21 cellular contexts compared by ENCODE assay signal in the genomic region with DNA sequence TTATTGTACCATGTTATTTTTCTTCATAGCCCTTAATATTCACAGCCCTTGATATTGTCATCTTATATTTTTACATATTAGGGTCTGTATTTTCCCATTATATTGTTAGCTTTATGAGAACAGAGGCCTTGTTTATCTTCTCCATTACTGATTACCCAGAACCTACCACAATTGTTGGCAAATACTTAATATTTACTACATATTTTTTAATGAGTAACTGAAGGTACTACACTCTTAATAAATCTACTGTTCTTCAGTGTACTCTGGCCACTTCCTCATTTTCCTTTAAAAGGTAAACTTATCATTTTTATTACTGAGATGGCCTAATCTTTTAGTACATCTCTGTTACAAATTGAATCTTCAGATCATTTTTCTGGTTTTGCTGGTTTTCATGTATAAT.
"Had no signal": no experiment of that assay in that cellular context is flagged by ENCODE, and none has a peak within 500 bp of the region (broad histone marks: within the 10 kb centered on the region; RNA-seq: fewer than 3 reads in every experiment).

No MANE protein-coding gene starts in this region.

- H3K36me3 ChIP-seq: left ventricle myocardium inferior, lower lobe of right lung, right atrium auricular region, sigmoid colon, tibial nerve, upper lobe of right lung, vagina had no signal

- ATAC-seq: foreskin keratinocyte; lower lobe of right lung; natural killer cell; stimulated activated naive B cell treated with anti-CD40 and anti-IgM and Interleukin-4, amounts not matched to agents 10 μg/mL and 1 μg/mL and 100 μg/mL, for 72 hours; stimulated activated naive CD8-positive, alpha-beta T cell treated with anti-CD3 and anti-CD28 coated beads, Interleukin-15, amount 100 ng/mL, for 72 hours; upper lobe of right lung had no signal

- H3K9me3 ChIP-seq: left ventricle myocardium inferior, lower lobe of right lung, right atrium auricular region, sigmoid colon, testis, tibial nerve, upper lobe of right lung, vagina had no signal

- H3K4me1 ChIP-seq: foreskin keratinocyte, left ventricle myocardium inferior, lower lobe of right lung, right atrium auricular region, sigmoid colon, testis, tibial nerve, upper lobe of right lung, vagina had no signal

- FAIRE-seq: endothelial cell of umbilical vein, keratinocyte had no signal

- H3K27me3 ChIP-seq: foreskin keratinocyte, right atrium auricular region, sigmoid colon, testis, upper lobe of right lung, vagina had no signal

- H3K27ac ChIP-seq: foreskin keratinocyte, left ventricle myocardium inferior, lower lobe of right lung, right atrium auricular region, sigmoid colon, skin epidermis, testis, tibial nerve, upper lobe of right lung, vagina had no signal

- DNase-seq: effector CD4-positive, alpha-beta T cell; endodermal cell; foreskin keratinocyte; immature natural killer cell; left ventricle myocardium inferior; lower lobe of right lung; natural killer cell; posterior cingulate gyrus; sigmoid colon; stimulated activated CD4-positive, alpha-beta T cell treated with anti-CD3 and anti-CD28 coated beads, Interleukin-2, amount 100 ng/mL, for 24 hours; stimulated activated CD4-positive, alpha-beta T cell treated with anti-CD3 and anti-CD28 coated beads, Interleukin-4, amount 100 ng/mL, for 4 hours; stimulated activated naive B cell treated with anti-CD40 and anti-IgM and Interleukin-4, amounts not matched to agents 10 μg/mL and 1 μg/mL and 100 μg/mL, for 72 hours; stimulated activated naive CD8-positive, alpha-beta T cell treated with anti-CD3 and anti-CD28 coated beads, Interleukin-15, amount 100 ng/mL, for 72 hours; testis; upper lobe of right lung had no signal

- H3K4me3 ChIP-seq: left ventricle myocardium inferior, lower lobe of right lung, right atrium auricular region, sigmoid colon, skin epidermis, testis, tibial nerve, upper lobe of right lung, vagina had no signal
